3 cellular contexts compared by ENCODE assay signal in the genomic region with DNA sequence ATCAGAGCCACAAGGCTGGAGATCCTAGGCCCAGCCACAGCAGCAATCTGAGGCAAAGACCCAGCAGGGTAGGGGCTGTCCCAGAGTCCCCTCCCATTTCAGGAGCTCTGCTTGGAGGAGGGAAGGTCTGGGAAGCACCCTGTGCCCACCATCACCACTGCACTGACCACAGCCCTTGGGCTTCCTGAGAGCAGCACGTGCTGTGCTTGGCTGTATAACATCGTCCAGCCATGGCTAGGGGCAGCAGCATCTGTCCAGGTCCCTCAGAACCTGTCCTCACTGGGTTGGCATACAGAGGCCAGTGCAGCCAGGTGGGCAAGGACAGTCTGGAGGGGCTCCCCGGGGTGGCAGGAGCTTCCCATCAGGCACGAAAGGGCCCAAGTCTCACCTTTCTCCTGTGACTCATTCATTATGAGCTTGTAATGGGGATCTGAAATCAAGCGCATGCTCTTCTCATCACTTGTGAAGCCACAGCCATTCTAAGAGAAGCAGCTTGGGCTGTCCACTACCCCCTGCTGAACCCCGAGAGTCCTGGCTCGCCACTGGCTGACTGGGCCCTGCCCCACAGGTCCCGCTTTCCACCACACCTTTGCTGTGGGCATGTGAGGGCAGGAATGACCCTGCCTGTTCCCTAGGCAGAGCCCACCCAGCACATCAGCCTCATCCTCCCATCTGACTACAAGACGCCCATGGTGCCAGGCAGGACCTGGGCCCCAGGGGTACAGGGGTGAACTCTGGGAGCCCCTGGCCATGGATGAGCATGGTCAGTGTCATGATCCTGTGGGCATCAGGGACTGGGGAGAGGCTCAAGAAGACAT.
TF ChIP-seq lines count a peak whose summit lies in the region.

No MANE protein-coding gene starts in this region.

TF ChIP-seq in SK-N-SH treated with all-trans-retinoic acid at 6 μM for 48 hours, 23 proteins besides CTCF, POLR2A, EP300 and RAD21 (continues in another document):
- TF ChIP-seq OSR1 (CRISPR knock-in tag; IDR thresholded peaks at IDR 0.05) (no peak), ESRRG (CRISPR knock-in tag; IDR thresholded peaks at IDR 0.05) (no peak), ZC3H10 (CRISPR knock-in tag; IDR thresholded peaks at IDR 0.05) (no peak), PPARA (CRISPR knock-in tag; IDR thresholded peaks at IDR 0.05; ENCODE audit: borderline replicate concordance) (no peak), CSDC2 (CRISPR knock-in tag; IDR thresholded peaks at IDR 0.05) (no peak), ZNF8 (CRISPR knock-in tag; IDR thresholded peaks at IDR 0.05) (no peak), BACH2 (CRISPR knock-in tag; IDR thresholded peaks at IDR 0.05; ENCODE audit: borderline replicate concordance) (no peak), TCF4 (CRISPR knock-in tag; IDR thresholded peaks at IDR 0.05; ENCODE audit: borderline replicate concordance) (no peak), ZNF70 (CRISPR knock-in tag; IDR thresholded peaks at IDR 0.05) (no peak), ZNF565 (CRISPR knock-in tag; conservative IDR thresholded peaks at IDR 0.05; ENCODE audit: low read depth) (no peak)
- TF ChIP-seq, protein P1, sequence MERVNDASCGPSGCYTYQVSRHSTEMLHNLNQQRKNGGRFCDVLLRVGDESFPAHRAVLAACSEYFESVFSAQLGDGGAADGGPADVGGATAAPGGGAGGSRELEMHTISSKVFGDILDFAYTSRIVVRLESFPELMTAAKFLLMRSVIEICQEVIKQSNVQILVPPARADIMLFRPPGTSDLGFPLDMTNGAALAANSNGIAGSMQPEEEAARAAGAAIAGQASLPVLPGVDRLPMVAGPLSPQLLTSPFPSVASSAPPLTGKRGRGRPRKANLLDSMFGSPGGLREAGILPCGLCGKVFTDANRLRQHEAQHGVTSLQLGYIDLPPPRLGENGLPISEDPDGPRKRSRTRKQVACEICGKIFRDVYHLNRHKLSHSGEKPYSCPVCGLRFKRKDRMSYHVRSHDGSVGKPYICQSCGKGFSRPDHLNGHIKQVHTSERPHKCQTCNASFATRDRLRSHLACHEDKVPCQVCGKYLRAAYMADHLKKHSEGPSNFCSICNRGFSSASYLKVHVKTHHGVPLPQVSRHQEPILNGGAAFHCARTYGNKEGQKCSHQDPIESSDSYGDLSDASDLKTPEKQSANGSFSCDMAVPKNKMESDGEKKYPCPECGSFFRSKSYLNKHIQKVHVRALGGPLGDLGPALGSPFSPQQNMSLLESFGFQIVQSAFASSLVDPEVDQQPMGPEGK (CRISPR knock-in tag; IDR thresholded peaks at IDR 0.05; ENCODE audit: borderline replicate concordance), result no peak
- TF ChIP-seq, protein P2, sequence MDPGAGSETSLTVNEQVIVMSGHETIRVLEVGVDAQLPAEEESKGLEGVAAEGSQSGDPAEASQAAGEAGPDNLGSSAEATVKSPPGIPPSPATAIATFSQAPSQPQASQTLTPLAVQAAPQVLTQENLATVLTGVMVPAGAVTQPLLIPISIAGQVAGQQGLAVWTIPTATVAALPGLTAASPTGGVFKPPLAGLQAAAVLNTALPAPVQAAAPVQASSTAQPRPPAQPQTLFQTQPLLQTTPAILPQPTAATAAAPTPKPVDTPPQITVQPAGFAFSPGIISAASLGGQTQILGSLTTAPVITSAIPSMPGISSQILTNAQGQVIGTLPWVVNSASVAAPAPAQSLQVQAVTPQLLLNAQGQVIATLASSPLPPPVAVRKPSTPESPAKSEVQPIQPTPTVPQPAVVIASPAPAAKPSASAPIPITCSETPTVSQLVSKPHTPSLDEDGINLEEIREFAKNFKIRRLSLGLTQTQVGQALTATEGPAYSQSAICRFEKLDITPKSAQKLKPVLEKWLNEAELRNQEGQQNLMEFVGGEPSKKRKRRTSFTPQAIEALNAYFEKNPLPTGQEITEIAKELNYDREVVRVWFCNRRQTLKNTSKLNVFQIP (CRISPR knock-in tag; IDR thresholded peaks at IDR 0.05; ENCODE audit: borderline replicate concordance, low read depth), result no peak
- TF ChIP-seq, protein P3, sequence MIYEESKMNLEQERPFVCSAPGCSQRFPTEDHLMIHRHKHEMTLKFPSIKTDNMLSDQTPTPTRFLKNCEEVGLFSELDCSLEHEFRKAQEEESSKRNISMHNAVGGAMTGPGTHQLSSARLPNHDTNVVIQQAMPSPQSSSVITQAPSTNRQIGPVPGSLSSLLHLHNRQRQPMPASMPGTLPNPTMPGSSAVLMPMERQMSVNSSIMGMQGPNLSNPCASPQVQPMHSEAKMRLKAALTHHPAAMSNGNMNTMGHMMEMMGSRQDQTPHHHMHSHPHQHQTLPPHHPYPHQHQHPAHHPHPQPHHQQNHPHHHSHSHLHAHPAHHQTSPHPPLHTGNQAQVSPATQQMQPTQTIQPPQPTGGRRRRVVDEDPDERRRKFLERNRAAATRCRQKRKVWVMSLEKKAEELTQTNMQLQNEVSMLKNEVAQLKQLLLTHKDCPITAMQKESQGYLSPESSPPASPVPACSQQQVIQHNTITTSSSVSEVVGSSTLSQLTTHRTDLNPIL (CRISPR knock-in tag; IDR thresholded peaks at IDR 0.05; ENCODE audit: low read depth), result no peak

TF ChIP-seq in SK-N-SH, 30 proteins besides CTCF, POLR2A, EP300 and RAD21:
- no peak for TF ChIP-seq POLR2AphosphoS5 (IDR thresholded peaks at IDR 0.05; ENCODE audit: low read depth, low read length)
- TF ChIP-seq ELF1 (IDR thresholded peaks at IDR 0.05), result no peak
- no peak for TF ChIP-seq GATA2 (CRISPR knock-in tag; IDR thresholded peaks at IDR 0.05)

TF ChIP-seq in H1, 55 proteins besides CTCF, POLR2A, EP300 and RAD21:
- TF ChIP-seq, protein P4, sequence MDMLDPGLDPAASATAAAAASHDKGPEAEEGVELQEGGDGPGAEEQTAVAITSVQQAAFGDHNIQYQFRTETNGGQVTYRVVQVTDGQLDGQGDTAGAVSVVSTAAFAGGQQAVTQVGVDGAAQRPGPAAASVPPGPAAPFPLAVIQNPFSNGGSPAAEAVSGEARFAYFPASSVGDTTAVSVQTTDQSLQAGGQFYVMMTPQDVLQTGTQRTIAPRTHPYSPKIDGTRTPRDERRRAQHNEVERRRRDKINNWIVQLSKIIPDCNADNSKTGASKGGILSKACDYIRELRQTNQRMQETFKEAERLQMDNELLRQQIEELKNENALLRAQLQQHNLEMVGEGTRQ (IDR thresholded peaks at IDR 0.05; ENCODE audit: low read length), result no peak
- no peak for TF ChIP-seq ASH2L (IDR thresholded peaks at IDR 0.05; ENCODE audit: low read length)
- no peak for TF ChIP-seq JUN (IDR thresholded peaks at IDR 0.05; ENCODE audit: low read depth, low read length)
- no peak for TF ChIP-seq SUZ12 (IDR thresholded peaks at IDR 0.05; ENCODE audit: low read length)
- no peak for TF ChIP-seq RXRA (IDR thresholded peaks at IDR 0.05; ENCODE audit: insufficient read depth, low read depth, low read length)
- no peak for TF ChIP-seq SAP30 (IDR thresholded peaks at IDR 0.05; ENCODE audit: insufficient read depth, insufficient replicate concordance, low read length)
- no peak for TF ChIP-seq RBBP5 (IDR thresholded peaks at IDR 0.05; ENCODE audit: borderline replicate concordance, low read depth, low read length)
- no peak for TF ChIP-seq SIRT6 (IDR thresholded peaks at IDR 0.05; ENCODE audit: low read length)
- TF ChIP-seq SP2 (IDR thresholded peaks at IDR 0.05; ENCODE audit: low read length), result no peak
- no peak for TF ChIP-seq SIN3A (conservative IDR thresholded peaks at IDR 0.05 in 1 of 2, IDR thresholded peaks at IDR 0.05 in 1 of 2; ENCODE audit: low read depth in 1 of 2, low read length in 2 of 2)
- no peak for TF ChIP-seq GTF2F1 (IDR thresholded peaks at IDR 0.05; ENCODE audit: borderline replicate concordance, low read depth, low read length)
- no peak for TF ChIP-seq CBX8 (IDR thresholded peaks at IDR 0.05; ENCODE audit: borderline replicate concordance, low read depth, low read length)
- TF ChIP-seq BCL11A (IDR thresholded peaks at IDR 0.05; ENCODE audit: low read depth in 2 of 2, low read length in 2 of 2), result no peak
- TF ChIP-seq, protein P5, sequence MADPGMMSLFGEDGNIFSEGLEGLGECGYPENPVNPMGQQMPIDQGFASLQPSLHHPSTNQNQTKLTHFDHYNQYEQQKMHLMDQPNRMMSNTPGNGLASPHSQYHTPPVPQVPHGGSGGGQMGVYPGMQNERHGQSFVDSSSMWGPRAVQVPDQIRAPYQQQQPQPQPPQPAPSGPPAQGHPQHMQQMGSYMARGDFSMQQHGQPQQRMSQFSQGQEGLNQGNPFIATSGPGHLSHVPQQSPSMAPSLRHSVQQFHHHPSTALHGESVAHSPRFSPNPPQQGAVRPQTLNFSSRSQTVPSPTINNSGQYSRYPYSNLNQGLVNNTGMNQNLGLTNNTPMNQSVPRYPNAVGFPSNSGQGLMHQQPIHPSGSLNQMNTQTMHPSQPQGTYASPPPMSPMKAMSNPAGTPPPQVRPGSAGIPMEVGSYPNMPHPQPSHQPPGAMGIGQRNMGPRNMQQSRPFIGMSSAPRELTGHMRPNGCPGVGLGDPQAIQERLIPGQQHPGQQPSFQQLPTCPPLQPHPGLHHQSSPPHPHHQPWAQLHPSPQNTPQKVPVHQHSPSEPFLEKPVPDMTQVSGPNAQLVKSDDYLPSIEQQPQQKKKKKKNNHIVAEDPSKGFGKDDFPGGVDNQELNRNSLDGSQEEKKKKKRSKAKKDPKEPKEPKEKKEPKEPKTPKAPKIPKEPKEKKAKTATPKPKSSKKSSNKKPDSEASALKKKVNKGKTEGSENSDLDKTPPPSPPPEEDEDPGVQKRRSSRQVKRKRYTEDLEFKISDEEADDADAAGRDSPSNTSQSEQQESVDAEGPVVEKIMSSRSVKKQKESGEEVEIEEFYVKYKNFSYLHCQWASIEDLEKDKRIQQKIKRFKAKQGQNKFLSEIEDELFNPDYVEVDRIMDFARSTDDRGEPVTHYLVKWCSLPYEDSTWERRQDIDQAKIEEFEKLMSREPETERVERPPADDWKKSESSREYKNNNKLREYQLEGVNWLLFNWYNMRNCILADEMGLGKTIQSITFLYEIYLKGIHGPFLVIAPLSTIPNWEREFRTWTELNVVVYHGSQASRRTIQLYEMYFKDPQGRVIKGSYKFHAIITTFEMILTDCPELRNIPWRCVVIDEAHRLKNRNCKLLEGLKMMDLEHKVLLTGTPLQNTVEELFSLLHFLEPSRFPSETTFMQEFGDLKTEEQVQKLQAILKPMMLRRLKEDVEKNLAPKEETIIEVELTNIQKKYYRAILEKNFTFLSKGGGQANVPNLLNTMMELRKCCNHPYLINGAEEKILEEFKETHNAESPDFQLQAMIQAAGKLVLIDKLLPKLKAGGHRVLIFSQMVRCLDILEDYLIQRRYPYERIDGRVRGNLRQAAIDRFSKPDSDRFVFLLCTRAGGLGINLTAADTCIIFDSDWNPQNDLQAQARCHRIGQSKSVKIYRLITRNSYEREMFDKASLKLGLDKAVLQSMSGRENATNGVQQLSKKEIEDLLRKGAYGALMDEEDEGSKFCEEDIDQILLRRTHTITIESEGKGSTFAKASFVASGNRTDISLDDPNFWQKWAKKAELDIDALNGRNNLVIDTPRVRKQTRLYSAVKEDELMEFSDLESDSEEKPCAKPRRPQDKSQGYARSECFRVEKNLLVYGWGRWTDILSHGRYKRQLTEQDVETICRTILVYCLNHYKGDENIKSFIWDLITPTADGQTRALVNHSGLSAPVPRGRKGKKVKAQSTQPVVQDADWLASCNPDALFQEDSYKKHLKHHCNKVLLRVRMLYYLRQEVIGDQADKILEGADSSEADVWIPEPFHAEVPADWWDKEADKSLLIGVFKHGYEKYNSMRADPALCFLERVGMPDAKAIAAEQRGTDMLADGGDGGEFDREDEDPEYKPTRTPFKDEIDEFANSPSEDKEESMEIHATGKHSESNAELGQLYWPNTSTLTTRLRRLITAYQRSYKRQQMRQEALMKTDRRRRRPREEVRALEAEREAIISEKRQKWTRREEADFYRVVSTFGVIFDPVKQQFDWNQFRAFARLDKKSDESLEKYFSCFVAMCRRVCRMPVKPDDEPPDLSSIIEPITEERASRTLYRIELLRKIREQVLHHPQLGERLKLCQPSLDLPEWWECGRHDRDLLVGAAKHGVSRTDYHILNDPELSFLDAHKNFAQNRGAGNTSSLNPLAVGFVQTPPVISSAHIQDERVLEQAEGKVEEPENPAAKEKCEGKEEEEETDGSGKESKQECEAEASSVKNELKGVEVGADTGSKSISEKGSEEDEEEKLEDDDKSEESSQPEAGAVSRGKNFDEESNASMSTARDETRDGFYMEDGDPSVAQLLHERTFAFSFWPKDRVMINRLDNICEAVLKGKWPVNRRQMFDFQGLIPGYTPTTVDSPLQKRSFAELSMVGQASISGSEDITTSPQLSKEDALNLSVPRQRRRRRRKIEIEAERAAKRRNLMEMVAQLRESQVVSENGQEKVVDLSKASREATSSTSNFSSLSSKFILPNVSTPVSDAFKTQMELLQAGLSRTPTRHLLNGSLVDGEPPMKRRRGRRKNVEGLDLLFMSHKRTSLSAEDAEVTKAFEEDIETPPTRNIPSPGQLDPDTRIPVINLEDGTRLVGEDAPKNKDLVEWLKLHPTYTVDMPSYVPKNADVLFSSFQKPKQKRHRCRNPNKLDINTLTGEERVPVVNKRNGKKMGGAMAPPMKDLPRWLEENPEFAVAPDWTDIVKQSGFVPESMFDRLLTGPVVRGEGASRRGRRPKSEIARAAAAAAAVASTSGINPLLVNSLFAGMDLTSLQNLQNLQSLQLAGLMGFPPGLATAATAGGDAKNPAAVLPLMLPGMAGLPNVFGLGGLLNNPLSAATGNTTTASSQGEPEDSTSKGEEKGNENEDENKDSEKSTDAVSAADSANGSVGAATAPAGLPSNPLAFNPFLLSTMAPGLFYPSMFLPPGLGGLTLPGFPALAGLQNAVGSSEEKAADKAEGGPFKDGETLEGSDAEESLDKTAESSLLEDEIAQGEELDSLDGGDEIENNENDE (IDR thresholded peaks at IDR 0.05; ENCODE audit: insufficient replicate concordance, low read length), result no peak
- TF ChIP-seq NANOG (IDR thresholded peaks at IDR 0.05; ENCODE audit: insufficient read depth, low read depth, low read length, poor library complexity, severe bottlenecking), result no peak
- no peak for TF ChIP-seq CBX5 (IDR thresholded peaks at IDR 0.05; ENCODE audit: low read depth, low read length)
- TF ChIP-seq, protein P6, sequence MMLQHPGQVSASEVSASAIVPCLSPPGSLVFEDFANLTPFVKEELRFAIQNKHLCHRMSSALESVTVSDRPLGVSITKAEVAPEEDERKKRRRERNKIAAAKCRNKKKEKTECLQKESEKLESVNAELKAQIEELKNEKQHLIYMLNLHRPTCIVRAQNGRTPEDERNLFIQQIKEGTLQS (IDR thresholded peaks at IDR 0.05; ENCODE audit: insufficient read depth, low read depth, low read length), result no peak
- TF ChIP-seq PHF8 (conservative IDR thresholded peaks at IDR 0.05; ENCODE audit: low read depth, low read length), result no peak
- no peak for TF ChIP-seq TCF12 (IDR thresholded peaks at IDR 0.05; ENCODE audit: low read depth, low read length)
- no peak for TF ChIP-seq TAF7 (optimal IDR thresholded peaks at IDR 0.05; ENCODE audit: borderline replicate concordance, low read depth, low read length)
TF ChIP-seq in H1: peak in this region for 0.
